Comparison of ENCODE assay signal across 8 cellular contexts in genomic region chr1:155006601-155007101, GRCh38. TPM values are rescaled to one million over a fixed set of nuclear protein-coding genes. Genes with fewer than 3 reads are reported as not detected.
A peak's percentile ranks its signal among the peaks of the same experiment; 100 is the strongest.
DNase-seq lines count a peak whose midpoint lies in the region; ATAC-seq and TF ChIP-seq lines count a peak whose summit lies in the region.

No MANE protein-coding gene starts in this region.

- in situ Hi-C loops in Panc1 (cut with HindIII; ENCODE audit: low pct_unique_long_range_greater_than_20kb, low sequenced_read_pairs): no loop called here
- in situ Hi-C loops in brain microvascular endothelial cell (cut with HindIII; ENCODE audit: low pct_ligation_motif_present, low sequenced_read_pairs): no loop called here

- intact Hi-C loops in Panc1 (cut with micrococcal nuclease; ENCODE audit: unreplicated experiment): no loop called here

- H3K4me3 ChIP-seq in Panc1 (ENCODE audit: low read depth in 2 of 2, low read length in 2 of 2) (no peak overlapping the region), cardiac fibroblast (replicated peaks in 1 of 2; ENCODE audit: low read depth in 2 of 2, low read length in 2 of 2) (no peak overlapping the region), muscle layer of duodenum (ENCODE audit: low read depth in 1 of 2, low read length in 2 of 2) (peak overlapping the region in 1 of 2 donors; percentile 33), brain microvascular endothelial cell (ENCODE audit: low read depth, low read length) (no peak overlapping the region)

- POLR2A ChIA-PET in Panc1 (lab: Charles Lee): interaction anchor here (0.7 kb wide), 1 partner anchor 16 kb away, joined by 3 read pairs; no protein-coding TSS in a partner anchor

- H3K36me3 ChIP-seq in Panc1 (ENCODE audit: control insufficient read depth, insufficient read depth, low read length) (peaks cover 5% of the 10 kb centered on the region; the same call in 1 of the 2 replicates), muscle layer of duodenum (ENCODE audit: control insufficient read depth in 1 of 2, insufficient read depth in 2 of 2, low read length in 2 of 2) (peaks cover 0 to 3% of the 10 kb centered on the region in 2 donors), brain microvascular endothelial cell (replicated peaks) (peaks cover 3% of the 10 kb centered on the region)

- peak; percentile 29 for DNase-seq in DMS53 (lab: John Stamatoyannopoulos, UW)
- no peak for DNase-seq in DMS53 treated with DMSO at 0.1 percent for 48 hours (lab: John Stamatoyannopoulos, UW; ENCODE audit: unreplicated experiment)
- no peak for DNase-seq in Panc1 (ENCODE audit: low read depth, low spot score)
- DNase-seq in cardiac fibroblast (ENCODE audit: low read depth in 2 of 2): peak; percentile 39 to 51
- no peak for DNase-seq in brain microvascular endothelial cell

- no TSS peak for BruUV-seq in Panc1 (replicated peaks; lab: Mats Ljungman, UMichigan)

- H3K9me3 ChIP-seq in Panc1 (ENCODE audit: control insufficient read depth, insufficient read depth, low read depth, low read length) (no peaks in the 10 kb centered on the region), muscle layer of duodenum (ENCODE audit: control insufficient read depth in 1 of 2, low read length in 2 of 2) (no peaks in the 10 kb centered on the region)

- H3K4me1 ChIP-seq in Panc1 (ENCODE audit: control insufficient read depth, insufficient read depth, low read length): peaks cover 42% of the 10 kb centered on the region
- peaks cover 27 to 44% of the 10 kb centered on the region in 2 donors for H3K4me1 ChIP-seq in muscle layer of duodenum (ENCODE audit: control insufficient read depth in 1 of 2, insufficient read depth in 2 of 2, low read length in 2 of 2)

- no peak for TF ChIP-seq CTCF in Panc1 (IDR thresholded peaks at IDR 0.05)
- TF ChIP-seq CTCF in cardiac fibroblast (IDR thresholded peaks at IDR 0.05; ENCODE audit: low read depth, low read length): no peak
- TF ChIP-seq CTCF in brain microvascular endothelial cell (IDR thresholded peaks at IDR 0.05; ENCODE audit: low read depth, low read length, missing control alignments): no peak

- H3K27ac ChIP-seq in Panc1 (ENCODE audit: low read length): peak overlapping the region; percentile 87
- H3K27ac ChIP-seq in muscle layer of duodenum (ENCODE audit: low read length): peak overlapping the region; percentile 97
- no peak overlapping the region for H3K27ac ChIP-seq in brain microvascular endothelial cell

- CTCF ChIA-PET in Panc1 (lab: Charles Lee): interaction anchor here (0.6 kb wide), 1 partner anchor 32 kb away, joined by 3 read pairs; no protein-coding TSS in a partner anchor

- no peaks in the 10 kb centered on the region for H3K27me3 ChIP-seq in Panc1 (ENCODE audit: control insufficient read depth, insufficient read depth, low read length)
- H3K27me3 ChIP-seq in muscle layer of duodenum (ENCODE audit: low read depth, low read length): no peaks in the 10 kb centered on the region
- H3K27me3 ChIP-seq in brain microvascular endothelial cell (replicated peaks): no peaks in the 10 kb centered on the region

- ATAC-seq in Panc1 (no peak), GM18519 (IDR thresholded peaks at IDR 0.05; ENCODE audit: low FRiP score, unreplicated experiment) (no peak), GM19397 (IDR thresholded peaks at IDR 0.05; ENCODE audit: unreplicated experiment) (no peak)

RNA-seq across cellular contexts. Expression of gene ZBTB7B, which starts 4.0 kb away (rescaled TPM):
- 55.8 TPM for total RNA-seq in Panc1 (2021; ENCODE audit: unreplicated experiment)
- polyA plus RNA-seq in Panc1 (2012; ENCODE audit: insufficient read length): 51.5 TPM

RNA-seq across cellular contexts. Expression of gene LENEP, which starts 13.3 kb away (rescaled TPM):
- total RNA-seq in Panc1 (2021; ENCODE audit: unreplicated experiment): 0.67 TPM
- not detected for polyA plus RNA-seq in Panc1 (2012; ENCODE audit: insufficient read length)

RNA-seq across cellular contexts. Expression of gene FLAD1, which starts 23.5 kb away (rescaled TPM):
- 72.8 TPM for total RNA-seq in Panc1 (2021; ENCODE audit: unreplicated experiment)
- 61.9 TPM for polyA plus RNA-seq in Panc1 (2012; ENCODE audit: insufficient read length)

RNA-seq across cellular contexts. Expression of gene DCST2, which starts 26.9 kb away (rescaled TPM):
- 0.13 TPM for total RNA-seq in Panc1 (2021; ENCODE audit: unreplicated experiment)
- polyA plus RNA-seq in Panc1 (2012; ENCODE audit: insufficient read length): not detected

RNA-seq across cellular contexts. Expression of gene DCST1, which starts 27.0 kb away (rescaled TPM):
- not detected for total RNA-seq in Panc1 (2021; ENCODE audit: unreplicated experiment)
- not detected for polyA plus RNA-seq in Panc1 (2012; ENCODE audit: insufficient read length)

Comparison
In these comparisons a context has a peak if more than half of its experiments do, and no peak if none do; other contexts are left out.
1. DNase-seq: peak in DMS53 (single experiment) and cardiac fibroblast (2 of 2); none in DMS53 treated with DMSO at 0.1 percent for 48 hours (single experiment), Panc1 (single experiment) and brain microvascular endothelial cell (single experiment).